ENCODE assay signal across 3 cellular contexts in the genomic region with DNA sequence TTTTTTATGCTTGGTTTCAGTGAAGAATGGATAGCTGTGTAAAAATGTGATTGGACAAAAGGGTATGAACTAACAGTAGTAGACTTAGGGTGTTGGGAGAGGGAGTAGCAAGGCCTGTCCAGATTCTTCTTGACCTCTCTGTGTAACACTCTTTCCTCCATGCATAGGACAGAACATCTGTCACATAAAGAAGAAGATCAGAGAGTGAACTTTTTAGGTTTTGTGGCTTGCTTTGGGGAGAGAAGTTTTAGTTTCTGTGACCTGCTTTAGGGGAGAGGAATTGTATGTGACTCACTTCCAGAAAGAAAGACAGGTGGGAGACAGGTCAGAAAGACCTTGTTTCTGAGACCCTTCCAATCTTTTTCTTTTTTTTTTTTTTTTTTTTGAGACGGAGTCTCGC. TPM values are rescaled to one million over a fixed set of nuclear protein-coding genes. Genes with fewer than 3 reads are reported as not detected.
"Had no signal": no experiment of that assay in that cellular context is flagged by ENCODE, and none has a peak within 500 bp of the region (broad histone marks: within the 10 kb centered on the region; RNA-seq: fewer than 3 reads in every experiment).

No MANE protein-coding gene starts in this region.

- ATAC-seq: GM12878 had no signal

- DNase-seq: GDM1, GF-D8 had no signal

- H3K4me3 ChIP-seq: GM12878 had no signal

RNA-seq across cellular contexts. Expression of gene LRRC52, which starts 27.3 kb away (rescaled TPM):
- polyA plus RNA-seq: GM12878 had no signal
